In the genomic region with DNA sequence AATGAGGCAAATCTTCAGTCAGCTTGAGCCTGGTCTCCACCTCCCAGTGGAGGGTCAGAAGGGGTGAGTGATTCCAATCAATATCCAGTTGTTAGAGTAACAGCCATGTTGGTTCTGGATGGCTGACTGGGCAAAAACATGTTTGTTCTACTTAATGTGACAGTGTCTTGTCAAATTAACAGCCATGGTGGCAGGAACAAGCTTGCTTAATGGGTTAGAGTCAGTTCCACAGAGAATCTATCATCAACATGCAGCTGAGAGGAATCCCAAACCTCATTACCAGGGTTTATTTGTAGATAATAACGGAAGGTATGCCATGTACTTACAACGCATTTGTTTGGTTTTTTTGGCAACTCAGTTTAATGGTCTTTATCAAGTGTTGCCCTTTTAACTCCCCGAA, we compare ENCODE assay signal across 1 cellular context.
TF ChIP-seq lines count a peak whose summit lies in the region.

No MANE protein-coding gene starts in this region.

TF ChIP-seq in WTC11, 78 proteins besides CTCF, POLR2A, EP300 and RAD21 (continued from another document):
- TF ChIP-seq, protein P1, sequence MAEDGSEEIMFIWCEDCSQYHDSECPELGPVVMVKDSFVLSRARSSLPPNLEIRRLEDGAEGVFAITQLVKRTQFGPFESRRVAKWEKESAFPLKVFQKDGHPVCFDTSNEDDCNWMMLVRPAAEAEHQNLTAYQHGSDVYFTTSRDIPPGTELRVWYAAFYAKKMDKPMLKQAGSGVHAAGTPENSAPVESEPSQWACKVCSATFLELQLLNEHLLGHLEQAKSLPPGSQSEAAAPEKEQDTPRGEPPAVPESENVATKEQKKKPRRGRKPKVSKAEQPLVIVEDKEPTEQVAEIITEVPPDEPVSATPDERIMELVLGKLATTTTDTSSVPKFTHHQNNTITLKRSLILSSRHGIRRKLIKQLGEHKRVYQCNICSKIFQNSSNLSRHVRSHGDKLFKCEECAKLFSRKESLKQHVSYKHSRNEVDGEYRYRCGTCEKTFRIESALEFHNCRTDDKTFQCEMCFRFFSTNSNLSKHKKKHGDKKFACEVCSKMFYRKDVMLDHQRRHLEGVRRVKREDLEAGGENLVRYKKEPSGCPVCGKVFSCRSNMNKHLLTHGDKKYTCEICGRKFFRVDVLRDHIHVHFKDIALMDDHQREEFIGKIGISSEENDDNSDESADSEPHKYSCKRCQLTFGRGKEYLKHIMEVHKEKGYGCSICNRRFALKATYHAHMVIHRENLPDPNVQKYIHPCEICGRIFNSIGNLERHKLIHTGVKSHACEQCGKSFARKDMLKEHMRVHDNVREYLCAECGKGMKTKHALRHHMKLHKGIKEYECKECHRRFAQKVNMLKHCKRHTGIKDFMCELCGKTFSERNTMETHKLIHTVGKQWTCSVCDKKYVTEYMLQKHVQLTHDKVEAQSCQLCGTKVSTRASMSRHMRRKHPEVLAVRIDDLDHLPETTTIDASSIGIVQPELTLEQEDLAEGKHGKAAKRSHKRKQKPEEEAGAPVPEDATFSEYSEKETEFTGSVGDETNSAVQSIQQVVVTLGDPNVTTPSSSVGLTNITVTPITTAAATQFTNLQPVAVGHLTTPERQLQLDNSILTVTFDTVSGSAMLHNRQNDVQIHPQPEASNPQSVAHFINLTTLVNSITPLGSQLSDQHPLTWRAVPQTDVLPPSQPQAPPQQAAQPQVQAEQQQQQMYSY (CRISPR knock-in tag; IDR thresholded peaks at IDR 0.05), result no peak
- TF ChIP-seq, protein P2, sequence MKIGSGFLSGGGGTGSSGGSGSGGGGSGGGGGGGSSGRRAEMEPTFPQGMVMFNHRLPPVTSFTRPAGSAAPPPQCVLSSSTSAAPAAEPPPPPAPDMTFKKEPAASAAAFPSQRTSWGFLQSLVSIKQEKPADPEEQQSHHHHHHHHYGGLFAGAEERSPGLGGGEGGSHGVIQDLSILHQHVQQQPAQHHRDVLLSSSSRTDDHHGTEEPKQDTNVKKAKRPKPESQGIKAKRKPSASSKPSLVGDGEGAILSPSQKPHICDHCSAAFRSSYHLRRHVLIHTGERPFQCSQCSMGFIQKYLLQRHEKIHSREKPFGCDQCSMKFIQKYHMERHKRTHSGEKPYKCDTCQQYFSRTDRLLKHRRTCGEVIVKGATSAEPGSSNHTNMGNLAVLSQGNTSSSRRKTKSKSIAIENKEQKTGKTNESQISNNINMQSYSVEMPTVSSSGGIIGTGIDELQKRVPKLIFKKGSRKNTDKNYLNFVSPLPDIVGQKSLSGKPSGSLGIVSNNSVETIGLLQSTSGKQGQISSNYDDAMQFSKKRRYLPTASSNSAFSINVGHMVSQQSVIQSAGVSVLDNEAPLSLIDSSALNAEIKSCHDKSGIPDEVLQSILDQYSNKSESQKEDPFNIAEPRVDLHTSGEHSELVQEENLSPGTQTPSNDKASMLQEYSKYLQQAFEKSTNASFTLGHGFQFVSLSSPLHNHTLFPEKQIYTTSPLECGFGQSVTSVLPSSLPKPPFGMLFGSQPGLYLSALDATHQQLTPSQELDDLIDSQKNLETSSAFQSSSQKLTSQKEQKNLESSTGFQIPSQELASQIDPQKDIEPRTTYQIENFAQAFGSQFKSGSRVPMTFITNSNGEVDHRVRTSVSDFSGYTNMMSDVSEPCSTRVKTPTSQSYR (CRISPR knock-in tag; IDR thresholded peaks at IDR 0.05), result no peak
- no peak for TF ChIP-seq NR1H2 (CRISPR knock-in tag; IDR thresholded peaks at IDR 0.05)
